8 cellular contexts compared by ENCODE assay signal in the genomic region with DNA sequence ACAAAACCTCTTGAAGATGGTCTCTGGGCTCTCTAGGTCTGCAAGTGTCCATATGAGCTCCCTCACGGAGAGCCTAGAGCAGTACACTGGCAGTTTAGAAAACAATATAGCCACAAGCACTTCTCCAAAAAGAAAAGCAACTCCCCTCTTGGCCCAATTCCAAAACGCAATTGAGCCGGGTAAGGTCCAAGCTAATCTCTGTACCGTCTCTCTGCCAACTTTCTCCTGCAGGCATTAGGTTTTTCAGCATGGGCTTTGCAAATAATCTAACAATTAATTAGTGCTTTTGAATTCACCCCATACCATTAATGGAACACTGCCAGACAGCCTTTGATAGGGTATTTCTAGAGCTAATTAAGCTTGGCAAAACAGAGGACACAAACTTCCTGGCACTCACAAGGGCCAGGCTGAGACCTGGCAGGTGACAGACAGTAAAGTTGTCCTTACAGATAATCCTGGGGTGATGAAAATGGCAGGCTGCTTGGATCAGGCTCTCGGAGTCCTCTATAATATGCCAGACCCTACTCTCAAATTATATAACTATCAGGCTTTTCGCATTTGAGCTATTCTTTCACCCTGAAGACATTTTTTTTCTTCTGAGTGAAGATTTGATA. TPM values are rescaled to one million over a fixed set of nuclear protein-coding genes. Genes with fewer than 3 reads are reported as not detected.
A peak's percentile ranks its signal among the peaks of the same experiment; 100 is the strongest.
DNase-seq lines count a peak whose midpoint lies in the region; ATAC-seq, FAIRE-seq and TF ChIP-seq lines count a peak whose summit lies in the region.

No MANE protein-coding gene starts in this region.

- no peak overlapping the region for H3K4me3 ChIP-seq in neural progenitor cell

- H3K27ac Mint-ChIP-seq in neural progenitor cell: no peak overlapping the region

- no peak overlapping the region for H3K4me3 Mint-ChIP-seq in neural progenitor cell

- peak overlapping the region; percentile 21 for H3K4me2 ChIP-seq in neural progenitor cell

- H4K20me1 ChIP-seq in neural progenitor cell (ENCODE audit: low read depth): no peaks in the 10 kb centered on the region

- H2AFZ ChIP-seq in neural progenitor cell (replicated peaks): no peak overlapping the region

- peaks cover 11% of the 10 kb centered on the region for H3K4me1 Mint-ChIP-seq in neural progenitor cell

- H3K27me3 ChIP-seq in neural progenitor cell: no peaks in the 10 kb centered on the region

- no peaks in the 10 kb centered on the region for H3K9me3 ChIP-seq in neural progenitor cell (ENCODE audit: low read depth)

- H3K27me3 Mint-ChIP-seq in neural progenitor cell (ENCODE audit: insufficient read depth, low read depth): peaks cover 2% of the 10 kb centered on the region

- TF ChIP-seq POLR2A in H54 (IDR thresholded peaks at IDR 0.05; ENCODE audit: low read depth, low read length): no peak

- FAIRE-seq in H54 (lab: Jason Lieb, UNC) (no peak), HTR-8/SVneo (lab: Jason Lieb, UNC) (no peak)

- H3K36me3 Mint-ChIP-seq in neural progenitor cell: no peaks in the 10 kb centered on the region

- H3K36me3 ChIP-seq in neural progenitor cell: no peaks in the 10 kb centered on the region

- peaks cover 26% of the 10 kb centered on the region for H3K4me1 ChIP-seq in neural progenitor cell

- H3K79me2 ChIP-seq in neural progenitor cell (ENCODE audit: low read depth): no peaks in the 10 kb centered on the region

- DNase-seq in EL (peak; percentile 55), NCI-H2227 (lab: John Stamatoyannopoulos, UW; ENCODE audit: unreplicated experiment) (peak; percentile 89), dedifferentiated amniotic fluid mesenchymal stem cell (ENCODE audit: extremely low spot score) (peak; percentile 57), neural progenitor cell (ENCODE audit: low spot score) (peak; percentile 28), H54 (ENCODE audit: insufficient read length, low spot score) (no peak), HTR-8/SVneo (ENCODE audit: insufficient read length, low spot score) (no peak)
- DNase-seq in activated T-cell treated with anti-CD3 and anti-CD28 coated beads, Interleukin-2, amount 50 U/mL, for 1 hour: no peak

- peaks cover 9% of the 10 kb centered on the region for H3K9me3 Mint-ChIP-seq in neural progenitor cell

- no peak for TF ChIP-seq CTCF in neural progenitor cell (IDR thresholded peaks at IDR 0.05)

- ATAC-seq in HG03135 (IDR thresholded peaks at IDR 0.05; ENCODE audit: unreplicated experiment): no peak

- H3K27ac ChIP-seq in neural progenitor cell: no peak overlapping the region

- H3F3A ChIP-seq in neural progenitor cell (ENCODE audit: low read depth): no peaks in the 10 kb centered on the region

- no peak overlapping the region for H3K9ac ChIP-seq in neural progenitor cell

RNA-seq across cellular contexts. Expression of gene TGFBR3, which starts 39.8 kb away (rescaled TPM):
- total RNA-seq in neural progenitor cell (ENCODE audit: low replicate concordance): 9.0 and 11.8 TPM in 2 replicates

Comparison
In these comparisons a context has a peak if more than half of its experiments do, and no peak if none do; other contexts are left out.
1. DNase-seq: peak in EL (single experiment), NCI-H2227 (single experiment), dedifferentiated amniotic fluid mesenchymal stem cell (single experiment) and neural progenitor cell (single experiment); none in activated T-cell treated with anti-CD3 and anti-CD28 coated beads, Interleukin-2, amount 50 U/mL, for 1 hour (single experiment), H54 (single experiment) and HTR-8/SVneo (single experiment).